8 cellular contexts compared by ENCODE assay signal in the genomic region with DNA sequence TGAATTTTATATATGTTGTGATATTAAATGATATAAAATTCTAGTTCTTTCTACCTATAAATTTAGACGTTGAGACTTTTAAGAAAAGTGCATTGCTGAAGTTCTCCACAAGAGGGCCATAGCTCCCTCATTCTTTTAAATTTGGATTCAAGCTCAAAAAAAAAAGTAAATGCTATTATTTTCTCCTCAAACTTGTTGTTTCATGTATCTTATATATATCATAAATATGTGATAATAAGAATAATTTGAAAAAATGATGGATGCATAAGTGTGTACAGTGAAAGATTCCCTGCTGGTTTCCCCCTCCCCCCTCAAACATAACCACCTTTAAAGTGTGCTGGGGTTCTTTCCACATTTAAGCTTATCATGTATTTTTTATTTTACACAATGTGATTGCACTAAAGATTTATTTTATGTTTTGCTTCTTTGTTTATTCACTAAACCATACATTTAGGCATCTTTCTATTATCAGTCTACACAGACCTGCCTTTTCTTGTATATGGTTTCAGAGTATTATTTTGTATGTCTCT.
DNase-seq lines count a peak whose midpoint lies in the region; ATAC-seq and TF ChIP-seq lines count a peak whose summit lies in the region.

No MANE protein-coding gene starts in this region.

- H3K4me1 ChIP-seq in BE2C (no peaks in the 10 kb centered on the region), foreskin keratinocyte (no peaks in the 10 kb centered on the region), transverse colon (peaks cover 0 to 47% (median 15%) of the 10 kb centered on the region in 4 donors)

- H3K27me3 ChIP-seq in BE2C: peaks cover 14% of the 10 kb centered on the region
- peaks cover 15% of the 10 kb centered on the region for H3K27me3 ChIP-seq in foreskin keratinocyte
- no peaks in the 10 kb centered on the region for H3K27me3 ChIP-seq in transverse colon

- TF ChIP-seq CTCF in BE2C (IDR thresholded peaks at IDR 0.05; ENCODE audit: low read depth, low read length) (peak; percentile 83), foreskin keratinocyte (conservative IDR thresholded peaks at IDR 0.05) (peak; percentile 78), transverse colon (IDR thresholded peaks at IDR 0.05) (peak; percentile 59 to 76 (median 65))

- H3K9me3 ChIP-seq in BE2C (no peaks in the 10 kb centered on the region), transverse colon (no peaks in the 10 kb centered on the region)

- TF ChIP-seq EP300 in transverse colon (IDR thresholded peaks at IDR 0.05; ENCODE audit: low read depth): no peak

- TF ChIP-seq POLR2A in transverse colon (IDR thresholded peaks at IDR 0.05): no peak

- H3K36me3 ChIP-seq in BE2C: no peaks in the 10 kb centered on the region
- H3K36me3 ChIP-seq in transverse colon: no peaks in the 10 kb centered on the region

- in situ Hi-C loops in transverse colon (cut with MboI; ENCODE audit: low pct_ligation_motif_present in 1 of 4, low pct_unique_long_range_greater_than_20kb in 1 of 4, low sequenced_read_pairs in 3 of 4): no loop called here

- DNase-seq in BE2C (peak; percentile 6), RPMI7951 (ENCODE audit: low read depth) (peak; percentile 22), foreskin keratinocyte (no peak), transverse colon (no peak), NCI-H128 (lab: John Stamatoyannopoulos, UW; ENCODE audit: unreplicated experiment) (no peak)
- no peak for DNase-seq in stimulated activated CD4-positive, alpha-beta T cell treated with anti-CD3 and anti-CD28 coated beads, Interleukin-4, amount 100 ng/mL, for 24 hours

- intact Hi-C loops in transverse colon (cut with DNase I; ENCODE audit: low total_unique reads): loop anchor here (10.0 kb wide), 1 partner anchor 800 kb away; a partner anchor contains a TSS

- H3K4me3 ChIP-seq in BE2C (ENCODE audit: low read depth, low read length) (no peak overlapping the region), transverse colon (no peak overlapping the region)

- ATAC-seq in GM19043 (IDR thresholded peaks at IDR 0.05; ENCODE audit: low read depth, unreplicated experiment) (peak; percentile 55), foreskin keratinocyte (no peak), GM19397 (IDR thresholded peaks at IDR 0.05; ENCODE audit: unreplicated experiment) (no peak)

- 0 to 2% methylated on average over 1 of the region's 1 CpG for WGBS in transverse colon (ENCODE audit: low coverage in 1 of 2), 2 donors

- H3K27ac ChIP-seq in foreskin keratinocyte (no peak overlapping the region), transverse colon (no peak overlapping the region)

Comparison
In these comparisons a context has a peak if more than half of its experiments do, and no peak if none do; other contexts are left out.
1. DNase-seq: peak in BE2C (single experiment) and RPMI7951 (single experiment); none in foreskin keratinocyte (0 of 2), transverse colon (single experiment), stimulated activated CD4-positive, alpha-beta T cell treated with anti-CD3 and anti-CD28 coated beads, Interleukin-4, amount 100 ng/mL, for 24 hours (single experiment) and NCI-H128 (single experiment).
2. Peak in every context shown above with its lines, with median percentiles within 50 percentile points of each other: CTCF ChIP-seq.